2 cellular contexts compared by ENCODE assay signal in the genomic region with DNA sequence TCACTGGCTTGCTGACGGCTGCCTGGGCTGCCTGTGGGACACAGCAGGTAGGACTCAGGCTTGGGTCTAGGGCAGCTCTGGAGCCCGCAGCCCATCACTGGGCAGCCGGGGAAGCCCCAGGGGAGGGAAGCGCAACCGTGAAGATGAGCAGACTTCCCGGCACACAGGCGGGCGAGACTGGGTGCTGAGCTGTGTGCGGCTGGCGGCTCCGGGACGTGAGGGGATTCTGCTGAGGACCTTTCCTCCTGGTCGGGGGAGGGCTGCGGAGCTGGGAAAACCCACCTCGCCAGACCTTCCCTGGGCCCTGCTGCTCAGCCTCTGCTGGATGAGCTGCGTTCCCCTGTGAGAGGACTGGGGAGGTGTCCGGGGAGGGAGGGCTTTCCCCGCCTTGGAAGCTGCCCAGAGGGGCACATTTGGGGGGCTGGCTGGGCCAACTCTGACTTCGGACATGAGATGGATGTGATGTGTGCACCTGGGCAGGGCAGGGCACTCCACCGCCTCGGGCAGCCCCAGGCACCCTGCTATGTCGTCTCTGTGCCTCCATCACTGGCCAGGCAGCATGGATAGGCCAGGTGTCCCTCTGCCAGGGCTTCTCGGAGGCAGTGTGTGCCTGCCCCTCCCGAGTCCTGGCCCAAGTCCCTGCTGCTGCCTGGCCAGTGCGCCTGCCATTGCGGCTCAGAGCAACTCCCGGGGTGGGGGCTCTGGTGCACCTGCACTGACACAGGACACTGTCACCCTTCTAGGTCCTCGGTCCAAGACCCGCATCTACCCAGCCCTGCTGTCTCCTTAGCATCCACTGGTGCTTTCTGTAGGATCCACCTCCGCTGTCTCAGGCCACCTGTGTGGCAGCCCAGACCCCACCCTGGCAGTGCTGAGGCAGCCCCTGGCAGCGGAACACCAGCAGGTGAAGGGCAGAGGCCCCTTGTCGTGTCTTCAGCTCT.
TF ChIP-seq lines count a peak whose summit lies in the region.

No MANE protein-coding gene starts in this region.

TF ChIP-seq in SK-N-SH, 30 proteins besides CTCF, POLR2A, EP300 and RAD21:
- no peak for TF ChIP-seq PBX3 (IDR thresholded peaks at IDR 0.05)
- TF ChIP-seq SMC3 (IDR thresholded peaks at IDR 0.05; ENCODE audit: low read depth, low read length): no peak
- TF ChIP-seq MXI1 (IDR thresholded peaks at IDR 0.05; ENCODE audit: low read depth, low read length): no peak
- TF ChIP-seq, protein P1, sequence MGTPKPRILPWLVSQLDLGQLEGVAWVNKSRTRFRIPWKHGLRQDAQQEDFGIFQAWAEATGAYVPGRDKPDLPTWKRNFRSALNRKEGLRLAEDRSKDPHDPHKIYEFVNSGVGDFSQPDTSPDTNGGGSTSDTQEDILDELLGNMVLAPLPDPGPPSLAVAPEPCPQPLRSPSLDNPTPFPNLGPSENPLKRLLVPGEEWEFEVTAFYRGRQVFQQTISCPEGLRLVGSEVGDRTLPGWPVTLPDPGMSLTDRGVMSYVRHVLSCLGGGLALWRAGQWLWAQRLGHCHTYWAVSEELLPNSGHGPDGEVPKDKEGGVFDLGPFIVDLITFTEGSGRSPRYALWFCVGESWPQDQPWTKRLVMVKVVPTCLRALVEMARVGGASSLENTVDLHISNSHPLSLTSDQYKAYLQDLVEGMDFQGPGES (IDR thresholded peaks at IDR 0.05; ENCODE audit: low read depth, low read length): no peak
- TF ChIP-seq ELF1 (IDR thresholded peaks at IDR 0.05): no peak
- TF ChIP-seq TCF12 (IDR thresholded peaks at IDR 0.05): no peak
- TF ChIP-seq FOXM1 (IDR thresholded peaks at IDR 0.05; ENCODE audit: low read depth): no peak
- TF ChIP-seq YY1 (IDR thresholded peaks at IDR 0.05; ENCODE audit: low read depth): no peak
- TF ChIP-seq, protein P2, sequence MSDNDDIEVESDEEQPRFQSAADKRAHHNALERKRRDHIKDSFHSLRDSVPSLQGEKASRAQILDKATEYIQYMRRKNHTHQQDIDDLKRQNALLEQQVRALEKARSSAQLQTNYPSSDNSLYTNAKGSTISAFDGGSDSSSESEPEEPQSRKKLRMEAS (IDR thresholded peaks at IDR 0.05; ENCODE audit: low read depth): no peak
- no peak for TF ChIP-seq SIN3A (IDR thresholded peaks at IDR 0.05; ENCODE audit: borderline replicate concordance, low read depth, low read length)
- TF ChIP-seq TAF1 (IDR thresholded peaks at IDR 0.05; ENCODE audit: borderline replicate concordance, low read depth, low read length): no peak
- TF ChIP-seq JUND (IDR thresholded peaks at IDR 0.05): no peak

TF ChIP-seq in SK-N-SH treated with all-trans-retinoic acid at 6 μM for 48 hours, 23 proteins besides CTCF, POLR2A, EP300 and RAD21 (continued from another document):
- TF ChIP-seq, protein P3, sequence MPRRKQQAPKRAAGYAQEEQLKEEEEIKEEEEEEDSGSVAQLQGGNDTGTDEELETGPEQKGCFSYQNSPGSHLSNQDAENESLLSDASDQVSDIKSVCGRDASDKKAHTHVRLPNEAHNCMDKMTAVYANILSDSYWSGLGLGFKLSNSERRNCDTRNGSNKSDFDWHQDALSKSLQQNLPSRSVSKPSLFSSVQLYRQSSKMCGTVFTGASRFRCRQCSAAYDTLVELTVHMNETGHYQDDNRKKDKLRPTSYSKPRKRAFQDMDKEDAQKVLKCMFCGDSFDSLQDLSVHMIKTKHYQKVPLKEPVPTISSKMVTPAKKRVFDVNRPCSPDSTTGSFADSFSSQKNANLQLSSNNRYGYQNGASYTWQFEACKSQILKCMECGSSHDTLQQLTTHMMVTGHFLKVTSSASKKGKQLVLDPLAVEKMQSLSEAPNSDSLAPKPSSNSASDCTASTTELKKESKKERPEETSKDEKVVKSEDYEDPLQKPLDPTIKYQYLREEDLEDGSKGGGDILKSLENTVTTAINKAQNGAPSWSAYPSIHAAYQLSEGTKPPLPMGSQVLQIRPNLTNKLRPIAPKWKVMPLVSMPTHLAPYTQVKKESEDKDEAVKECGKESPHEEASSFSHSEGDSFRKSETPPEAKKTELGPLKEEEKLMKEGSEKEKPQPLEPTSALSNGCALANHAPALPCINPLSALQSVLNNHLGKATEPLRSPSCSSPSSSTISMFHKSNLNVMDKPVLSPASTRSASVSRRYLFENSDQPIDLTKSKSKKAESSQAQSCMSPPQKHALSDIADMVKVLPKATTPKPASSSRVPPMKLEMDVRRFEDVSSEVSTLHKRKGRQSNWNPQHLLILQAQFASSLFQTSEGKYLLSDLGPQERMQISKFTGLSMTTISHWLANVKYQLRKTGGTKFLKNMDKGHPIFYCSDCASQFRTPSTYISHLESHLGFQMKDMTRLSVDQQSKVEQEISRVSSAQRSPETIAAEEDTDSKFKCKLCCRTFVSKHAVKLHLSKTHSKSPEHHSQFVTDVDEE (CRISPR knock-in tag; IDR thresholded peaks at IDR 0.05): no peak
